Comparison of ENCODE assay signal across 10 cellular contexts in genomic region chr1:176466514-176466913, GRCh38. TPM values are rescaled to one million over a fixed set of nuclear protein-coding genes. Genes with fewer than 3 reads are reported as not detected.
DNase-seq lines count a peak whose midpoint lies in the region; ATAC-seq and TF ChIP-seq lines count a peak whose summit lies in the region.
"Had no signal": no experiment of that assay in that cellular context is flagged by ENCODE, and none has a peak within 500 bp of the region (broad histone marks: within the 10 kb centered on the region; RNA-seq: fewer than 3 reads in every experiment).

No MANE protein-coding gene starts in this region.

- TF ChIP-seq CTCF in MCF 10A (IDR thresholded peaks at IDR 0.05; ENCODE audit: unreplicated experiment) (peak; percentile 16), breast epithelium (IDR thresholded peaks at IDR 0.05) (no peak), NB4 (IDR thresholded peaks at IDR 0.05; ENCODE audit: low read depth, low read length) (peak; percentile 25), choroid plexus epithelial cell (conservative IDR thresholded peaks at IDR 0.05; ENCODE audit: low read depth, low read length) (peak; percentile 5), smooth muscle cell (IDR thresholded peaks at IDR 0.05; ENCODE audit: borderline replicate concordance, insufficient read depth, poor library complexity, severe bottlenecking) (peak; percentile 35)

- H3K4me1 ChIP-seq in breast epithelium = no peaks in the 10 kb centered on the region
- no peaks in the 10 kb centered on the region for H3K4me1 ChIP-seq in smooth muscle cell (ENCODE audit: low read depth)
- H3K4me1 ChIP-seq: thyroid gland had no signal

- no peaks in the 10 kb centered on the region for H3F3A ChIP-seq in smooth muscle cell (ENCODE audit: low read depth)

- POLR2A ChIA-PET in MCF 10A (lab: Yijun Ruan, JAX) = interaction anchor here (0.6 kb wide), 1 partner anchor 51 kb away, joined by 3 read pairs; no protein-coding TSS in a partner anchor

- H3K4me3 ChIP-seq in breast epithelium (no peak overlapping the region), NB4 (ENCODE audit: low read depth, low read length) (no peak overlapping the region), choroid plexus epithelial cell (ENCODE audit: low read depth, low read length) (no peak overlapping the region), smooth muscle cell (no peak overlapping the region)
- H3K4me3 ChIP-seq: thyroid gland had no signal

- H3K27ac Mint-ChIP-seq in MCF 10A (ENCODE audit: low read depth, unreplicated experiment) = no peak overlapping the region
- H3K27ac Mint-ChIP-seq: activated B cell treated with CpG ODN at 0.5 μM for 24 hours had no signal

- no peak overlapping the region for H3K4me2 ChIP-seq in smooth muscle cell

- H2AFZ ChIP-seq in smooth muscle cell (ENCODE audit: low read depth) = no peak overlapping the region

- CTCF ChIA-PET in MCF 10A (lab: Yijun Ruan, JAX) = no interaction called here

- no peak for ATAC-seq in HG03139 (IDR thresholded peaks at IDR 0.05; ENCODE audit: unreplicated experiment)

- DNase-seq in MCF 10A (ENCODE audit: unreplicated experiment) (peak; percentile 22), breast epithelium (ENCODE audit: low spot score in 2 of 2) (no peak), NB4 (ENCODE audit: low read depth) (peak; percentile 9), choroid plexus epithelial cell (ENCODE audit: low read depth) (no peak), smooth muscle cell (lab: John Stamatoyannopoulos, UW; ENCODE audit: unreplicated experiment) (no peak), GOT3 (lab: John Stamatoyannopoulos, UW) (no peak), OCI-M2 (lab: John Stamatoyannopoulos, UW; ENCODE audit: unreplicated experiment) (no peak)
- DNase-seq: activated B cell treated with CpG ODN at 0.5 μM for 24 hours, thyroid gland had no signal

- H3K9ac ChIP-seq in smooth muscle cell (ENCODE audit: low read depth) = no peak overlapping the region

- H3K9me3 Mint-ChIP-seq in MCF 10A (ENCODE audit: unreplicated experiment) = no peaks in the 10 kb centered on the region
- H3K9me3 Mint-ChIP-seq: activated B cell treated with CpG ODN at 0.5 μM for 24 hours had no signal

- H4K20me1 ChIP-seq in smooth muscle cell (ENCODE audit: low read depth) = no peaks in the 10 kb centered on the region

- H3K27me3 Mint-ChIP-seq in MCF 10A (ENCODE audit: insufficient read depth, unreplicated experiment) = no peaks in the 10 kb centered on the region
- H3K27me3 Mint-ChIP-seq: activated B cell treated with CpG ODN at 0.5 μM for 24 hours had no signal

- TF ChIP-seq POLR2A in breast epithelium (IDR thresholded peaks at IDR 0.05) = no peak
- TF ChIP-seq POLR2A in NB4 (IDR thresholded peaks at IDR 0.05; ENCODE audit: extremely low read depth, insufficient read length) = no peak

- BruUV-seq in MCF 10A (replicated peaks; lab: Mats Ljungman, UMichigan) = no TSS peak

- H3K27ac ChIP-seq in breast epithelium = no peak overlapping the region
- H3K27ac ChIP-seq in smooth muscle cell (ENCODE audit: low read depth) = no peak overlapping the region
- H3K27ac ChIP-seq: thyroid gland had no signal

- H3K27me3 ChIP-seq in breast epithelium (no peaks in the 10 kb centered on the region), smooth muscle cell (ENCODE audit: low read depth) (peaks cover 10% of the 10 kb centered on the region)
- H3K27me3 ChIP-seq: thyroid gland had no signal

- H3K36me3 Mint-ChIP-seq in MCF 10A (ENCODE audit: insufficient read depth, unreplicated experiment) = no peaks in the 10 kb centered on the region

- H3K9me3 ChIP-seq in breast epithelium (no peaks in the 10 kb centered on the region), smooth muscle cell (replicated peaks; ENCODE audit: low read depth) (no peaks in the 10 kb centered on the region)
- H3K9me3 ChIP-seq: thyroid gland had no signal

- H3K79me2 ChIP-seq in smooth muscle cell (ENCODE audit: low read depth) = no peaks in the 10 kb centered on the region

- intact Hi-C loops in MCF 10A (cut with micrococcal nuclease) = no loop called here
- intact Hi-C loops in breast epithelium (cut with DNase I; ENCODE audit: low total_unique reads) = no loop called here

- no peak overlapping the region for H3K4me3 Mint-ChIP-seq in MCF 10A (ENCODE audit: unreplicated experiment)
- H3K4me3 Mint-ChIP-seq: activated B cell treated with CpG ODN at 0.5 μM for 24 hours had no signal

- no peaks in the 10 kb centered on the region for H3K4me1 Mint-ChIP-seq in MCF 10A (ENCODE audit: insufficient read depth, unreplicated experiment)
- H3K4me1 Mint-ChIP-seq: activated B cell treated with CpG ODN at 0.5 μM for 24 hours had no signal

- 47% methylated on average over 3 of the region's 3 CpGs for WGBS in smooth muscle cell (ENCODE audit: low lambda C conversion rate)

- no peaks in the 10 kb centered on the region for H3K36me3 ChIP-seq in breast epithelium
- H3K36me3 ChIP-seq in smooth muscle cell (ENCODE audit: low read depth) = no peaks in the 10 kb centered on the region
- H3K36me3 ChIP-seq: thyroid gland had no signal

RNA-seq across cellular contexts. Expression of gene PAPPA2, which starts 3.5 kb away (rescaled TPM):
- total RNA-seq in MCF 10A (2022) (11.5 and 35.7 TPM in 2 replicates), breast epithelium (1 to 10 TPM; 1.2 to 3.9 (median 2.6) TPM), smooth muscle cell (0.27 and 0.90 TPM in 2 replicates)
- polyA plus RNA-seq in smooth muscle cell = 0.03 and 0.26 TPM in 2 replicates
- total RNA-seq: activated B cell treated with CpG ODN at 0.5 μM for 24 hours had no signal

Comparison
In these comparisons a context has a peak if more than half of its experiments do, and no peak if none do; other contexts are left out.
1. DNase-seq: peak in MCF 10A (single experiment) and NB4 (single experiment); none in breast epithelium (0 of 2), choroid plexus epithelial cell (single experiment), smooth muscle cell (single experiment), GOT3 (single experiment) and OCI-M2 (single experiment).
2. CTCF ChIP-seq: peak in MCF 10A (single experiment), NB4 (single experiment), choroid plexus epithelial cell (single experiment) and smooth muscle cell (single experiment); none in breast epithelium (0 of 3).